In genomic region chrX:20057479-20057878, GRCh38 we compare ENCODE assay signal across 1 cellular context.
TF ChIP-seq lines count a peak whose summit lies in the region.

No MANE protein-coding gene starts in this region.

TF ChIP-seq in A549, 52 proteins besides CTCF, POLR2A, EP300 and RAD21 (continued from another document):
- no peak for TF ChIP-seq REST (IDR thresholded peaks at IDR 0.05)
- TF ChIP-seq ZFP36 (IDR thresholded peaks at IDR 0.05; ENCODE audit: borderline replicate concordance, partially characterized antibody): no peak
- TF ChIP-seq HOXB5 (CRISPR knock-in tag; IDR thresholded peaks at IDR 0.05): no peak
- TF ChIP-seq EHF (CRISPR knock-in tag; IDR thresholded peaks at IDR 0.05): no peak
- no peak for TF ChIP-seq MAFK (IDR thresholded peaks at IDR 0.05; ENCODE audit: partially characterized antibody)
- no peak for TF ChIP-seq FOSB (CRISPR knock-in tag; IDR thresholded peaks at IDR 0.05)
- TF ChIP-seq RNF2 (IDR thresholded peaks at IDR 0.05; ENCODE audit: borderline replicate concordance, low read depth): no peak
- no peak for TF ChIP-seq CHD2 (IDR thresholded peaks at IDR 0.05; ENCODE audit: low read length, partially characterized antibody)
- no peak for TF ChIP-seq USF2 (IDR thresholded peaks at IDR 0.05)
- no peak for TF ChIP-seq JUNB (IDR thresholded peaks at IDR 0.05)
- no peak for TF ChIP-seq CBX8 (IDR thresholded peaks at IDR 0.05)
- no peak for TF ChIP-seq RFX5 (IDR thresholded peaks at IDR 0.05)
- no peak for TF ChIP-seq RARB (CRISPR knock-in tag; IDR thresholded peaks at IDR 0.05)
- TF ChIP-seq MAZ (IDR thresholded peaks at IDR 0.05; ENCODE audit: borderline replicate concordance, low read depth, low read length): no peak
